21 cellular contexts compared by ENCODE assay signal in genomic region chr19:32945260-32945659, GRCh38. TPM values are rescaled to one million over a fixed set of nuclear protein-coding genes. Genes with fewer than 3 reads are reported as not detected.
DNase-seq lines count a peak whose midpoint lies in the region; ATAC-seq, FAIRE-seq and TF ChIP-seq lines count a peak whose summit lies in the region.
"Had no signal": no experiment of that assay in that cellular context is flagged by ENCODE, and none has a peak within 500 bp of the region (broad histone marks: within the 10 kb centered on the region; RNA-seq: fewer than 3 reads in every experiment).

No MANE protein-coding gene starts in this region.

- H3K27ac Mint-ChIP-seq in GM23338 (no peak overlapping the region), endodermal cell (no peak overlapping the region)
- H3K27ac Mint-ChIP-seq: IgD-negative memory B cell; T-cell; T-helper 2 cell treated with Interferon-gamma antibody and Interleukin-4, amounts not matched to agents 5 μg/mL and 100 μg/mL, for 36 hours had no signal

- no peaks in the 10 kb centered on the region for H3K9me2 ChIP-seq in GM23338 (ENCODE audit: insufficient read depth)

- H3K36me3 Mint-ChIP-seq in GM23338 (ENCODE audit: low read depth) (peaks cover 28% of the 10 kb centered on the region), endodermal cell (ENCODE audit: low read depth) (peaks cover 63% of the 10 kb centered on the region)

- 80% methylated on average over 3 of the region's 3 CpGs for WGBS in A549 (ENCODE audit: missing lambda C conversion rate)
- 52 to 58% methylated on average over 3 of the region's 3 CpGs for WGBS in endodermal cell (ENCODE audit: insufficient coverage in 1 of 2, insufficient read length in 1 of 2), 2 experiments

- no peak for DNase-seq in A549 (ENCODE audit: low read depth in 1 of 2, low spot score in 1 of 2)
- DNase-seq in GM23338 (ENCODE audit: low spot score), result peak; percentile 14
- DNase-seq in NCI-H510A (lab: John Stamatoyannopoulos, UW), result peak; percentile 29
- no peak for DNase-seq in endodermal cell
- no peak for DNase-seq in left lobe of liver (ENCODE audit: low spot score)
- DNase-seq in stimulated activated naive CD4-positive, alpha-beta T cell treated with Interleukin-2 at 50 U/mL for 16 hours (lab: John Stamatoyannopoulos, UW), result no peak
- DNase-seq: BE2C; COR-L47; Kasumi-1; NCI-H1694 treated with DMSO at 0.1 percent for 48 hours; NCI-H2081 treated with DMSO at 0.1 percent for 48 hours; NCI-H446 treated with DMSO at 0.1 percent for 48 hours; NK-92 treated with Interleukin-12 subunit alpha and Interleukin-12 subunit beta, amount 100 ng/mL, for 24 hours; SIG-M5; T-cell had no signal

- no peak overlapping the region for H2AFZ ChIP-seq in GM23338

- TF ChIP-seq CTCF in A549 (IDR thresholded peaks at IDR 0.05), result no peak
- TF ChIP-seq CTCF in GM23338 (conservative IDR thresholded peaks at IDR 0.05; ENCODE audit: low read depth in 2 of 2), result 0 out of 4 replicates have a peak, but pooled peaks of 1 of the 2 experiments have one; percentile 12
- peak; percentile 20 for TF ChIP-seq CTCF in endodermal cell (conservative IDR thresholded peaks at IDR 0.05)

- H3K4me3 ChIP-seq in A549, result no peak overlapping the region
- no peak overlapping the region for H3K4me3 ChIP-seq in GM23338
- H3K4me3 ChIP-seq in endodermal cell (ENCODE audit: low read length), result no peak overlapping the region

- H3K79me2 ChIP-seq in GM23338 (replicated peaks; ENCODE audit: insufficient read depth), result no peaks in the 10 kb centered on the region

- H3K27ac ChIP-seq in A549, result no peak overlapping the region
- no peak overlapping the region for H3K27ac ChIP-seq in GM23338 (ENCODE audit: low read depth)
- H3K27ac ChIP-seq in endodermal cell (ENCODE audit: low read depth, low read length), result no peak overlapping the region
- H3K27ac ChIP-seq: RWPE1 had no signal

- peak; percentile 48 to 53; a peak in 4 of 6 replicates for ATAC-seq in A549
- ATAC-seq in GM23338, result peak; percentile 52
- ATAC-seq in left lobe of liver, result no peak
- no peak for ATAC-seq in GM19463 (IDR thresholded peaks at IDR 0.05; ENCODE audit: unreplicated experiment)
- ATAC-seq: SK-N-SH treated with all-trans-retinoic acid at 6 μM for 48 hours, T-cell had no signal

- no peak for FAIRE-seq in A549 (lab: Jason Lieb, UNC)
- FAIRE-seq: GM12891 had no signal

- no peak for TF ChIP-seq RAD21 in A549 (conservative IDR thresholded peaks at IDR 0.05 in 1 of 2, IDR thresholded peaks at IDR 0.05 in 1 of 2)

- no peaks in the 10 kb centered on the region; the same call in 1 of the 2 replicates for H4K20me1 ChIP-seq in GM23338 (replicated peaks; ENCODE audit: insufficient read depth)

- H3K4me1 Mint-ChIP-seq in GM23338 (no peaks in the 10 kb centered on the region), endodermal cell (no peaks in the 10 kb centered on the region)
- H3K4me1 Mint-ChIP-seq: IgD-negative memory B cell, T-cell had no signal

- H3K36me3 ChIP-seq in GM23338 (ENCODE audit: insufficient read depth), result peaks cover 5% of the 10 kb centered on the region
- peaks cover 37% of the 10 kb centered on the region for H3K36me3 ChIP-seq in endodermal cell (ENCODE audit: control insufficient read depth, insufficient read depth, low read length)

- H3K9me3 ChIP-seq in A549 (no peaks in the 10 kb centered on the region), endodermal cell (ENCODE audit: control insufficient read depth, low read length) (no peaks in the 10 kb centered on the region)
- H3K9me3 ChIP-seq: BE2C had no signal

- no peaks in the 10 kb centered on the region for H3K9me3 Mint-ChIP-seq in GM23338
- H3K9me3 Mint-ChIP-seq in endodermal cell, result no peaks in the 10 kb centered on the region
- H3K9me3 Mint-ChIP-seq: T-helper 2 cell treated with Interferon-gamma antibody and Interleukin-4, amounts not matched to agents 5 μg/mL and 100 μg/mL, for 36 hours had no signal

- H3F3A ChIP-seq in GM23338 (replicated peaks; ENCODE audit: low read depth), result no peaks in the 10 kb centered on the region

- no peak overlapping the region for H3K9ac ChIP-seq in endodermal cell (ENCODE audit: extremely low read depth, low read length, poor library complexity, severe bottlenecking)

- no peak overlapping the region for H3K4me3 Mint-ChIP-seq in GM23338
- H3K4me3 Mint-ChIP-seq in endodermal cell, result no peak overlapping the region
- H3K4me3 Mint-ChIP-seq: IgD-negative memory B cell; T-cell; T-helper 2 cell treated with Interferon-gamma antibody and Interleukin-4, amounts not matched to agents 5 μg/mL and 100 μg/mL, for 36 hours had no signal

- TF ChIP-seq POLR2A in A549 (IDR thresholded peaks at IDR 0.05; ENCODE audit: low read length), result no peak

- POLR2A ChIA-PET in A549 (lab: Yijun Ruan, JAX), result interaction anchor here (0.5 to 0.6 kb wide), 2 partner anchors 26 to 176 kb away, joined by 3 to 5 read pairs; no protein-coding TSS in a partner anchor

- CTCF ChIA-PET in A549 (lab: Yijun Ruan, JAX), result interaction anchor here (0.7 to 1.9 kb wide), 10 partner anchors 10 to 239 kb away, joined by 3 to 8 read pairs (median 4); partner anchors contain the start of gene CEP89

- H3K4me2 ChIP-seq in A549 (no peak overlapping the region), GM23338 (no peak overlapping the region)

- H3K4me1 ChIP-seq in A549 (no peaks in the 10 kb centered on the region), GM23338 (ENCODE audit: insufficient read depth) (no peaks in the 10 kb centered on the region), endodermal cell (ENCODE audit: control insufficient read depth, insufficient read depth, low read length) (no peaks in the 10 kb centered on the region)
- H3K4me1 ChIP-seq: BE2C had no signal

- H3K27me3 ChIP-seq in GM23338 (ENCODE audit: insufficient read depth), result no peaks in the 10 kb centered on the region
- no peaks in the 10 kb centered on the region for H3K27me3 ChIP-seq in endodermal cell (ENCODE audit: control insufficient read depth, insufficient read depth, low read length, poor library complexity, severe bottlenecking)
- H3K27me3 ChIP-seq: BE2C had no signal

- TF ChIP-seq EP300 in A549 (IDR thresholded peaks at IDR 0.05), result no peak

- H3K27me3 Mint-ChIP-seq in GM23338 (ENCODE audit: insufficient read depth, low read depth, poor library complexity) (peaks cover 2% of the 10 kb centered on the region), endodermal cell (ENCODE audit: insufficient read depth) (no peaks in the 10 kb centered on the region)
- H3K27me3 Mint-ChIP-seq: IgD-negative memory B cell, T-cell had no signal

TF ChIP-seq in A549, 52 proteins besides CTCF, POLR2A, EP300 and RAD21 (continues in another document):
- TF ChIP-seq MAZ (IDR thresholded peaks at IDR 0.05; ENCODE audit: borderline replicate concordance, low read depth, low read length) (no peak), PHF8 (IDR thresholded peaks at IDR 0.05; ENCODE audit: borderline replicate concordance, low read depth) (no peak)

TF ChIP-seq in GM23338, 12 proteins besides CTCF, POLR2A, EP300 and RAD21 (continues in another document):
- TF ChIP-seq EZH2phosphoT487 (IDR thresholded peaks at IDR 0.05; ENCODE audit: unreplicated experiment) (no peak), ETS1 (IDR thresholded peaks at IDR 0.05) (no peak)

RNA-seq across cellular contexts. Expression of gene CEP89, which starts 26.5 kb away (rescaled TPM):
- 31.5 and 45.3 TPM in 2 replicates for polyA plus RNA-seq in A549 (2011; rRNA removed)
- polyA plus RNA-seq in A549 (2012; cell fraction: cytosol; rRNA removed), result 41.5 and 44.3 TPM in 2 replicates
- polyA plus RNA-seq in A549 (2012; cell fraction: nucleus; rRNA removed), result 50.8 and 61.9 TPM in 2 replicates
- polyA plus RNA-seq in A549 (2017; fragmentation: RNase III; extraction: RNeasy Plus Mini Kit Qiagen cat#74134 plus additional on column Dnase treatment), result 38.4 to 42.2 TPM (median 41.3 TPM) in 3 replicates
- 65.3 and 74.0 TPM in 2 replicates for polyA minus RNA-seq in A549 (2011; rRNA and poly(A)+ RNA removed)
- 13.4 and 17.7 TPM in 2 replicates for total RNA-seq in GM23338 (2014; rRNA removed; shearing (Covaris generic))
- polyA plus RNA-seq in GM23338 (2016; fragmentation: Nextera tagmentation; extraction: Ambion mirVana), result 16.6 and 17.5 TPM in 2 replicates
- total RNA-seq in endodermal cell, result 10 to 100 TPM; 35.6 to 40.4 TPM
- 25.6 TPM for polyA plus RNA-seq in endodermal cell (2013, experiment 1 of 2)
- polyA plus RNA-seq in endodermal cell (2013, experiment 2 of 2), result 26.5 TPM
- total RNA-seq in left lobe of liver, result 4.6 TPM

RNA-seq across cellular contexts. Expression of gene FAAP24, which starts 26.8 kb away (rescaled TPM):
- 14.4 and 15.9 TPM in 2 replicates for polyA plus RNA-seq in A549 (2011; rRNA removed)
- polyA plus RNA-seq in A549 (2012; cell fraction: cytosol; rRNA removed), result 13.1 and 15.9 TPM in 2 replicates
- polyA plus RNA-seq in A549 (2012; cell fraction: nucleus; rRNA removed), result 4.0 and 4.4 TPM in 2 replicates
- polyA plus RNA-seq in A549 (2017; fragmentation: RNase III; extraction: RNeasy Plus Mini Kit Qiagen cat#74134 plus additional on column Dnase treatment), result 14.2 to 15.1 TPM (median 15.0 TPM) in 3 replicates
- 10.1 and 14.6 TPM in 2 replicates for polyA minus RNA-seq in A549 (2011; rRNA and poly(A)+ RNA removed)
- 1.6 and 3.2 TPM in 2 replicates for total RNA-seq in GM23338 (2014; rRNA removed; shearing (Covaris generic))
- 2.9 and 3.1 TPM in 2 replicates for polyA plus RNA-seq in GM23338 (2016; fragmentation: Nextera tagmentation; extraction: Ambion mirVana)
- 1 to 10 TPM; 4.6 to 5.4 TPM for total RNA-seq in endodermal cell
- 3.8 TPM for polyA plus RNA-seq in endodermal cell (2013, experiment 1 of 2)
- 5.6 TPM for polyA plus RNA-seq in endodermal cell (2013, experiment 2 of 2)
- 1.1 TPM for total RNA-seq in left lobe of liver

Comparison
In these comparisons a context has a peak if more than half of its experiments do, and no peak if none do; other contexts are left out.
1. ATAC-seq: peak in A549 (2 of 2) and GM23338 (single experiment); none in left lobe of liver (single experiment) and GM19463 (single experiment).
2. DNase-seq: peak in GM23338 (single experiment) and NCI-H510A (single experiment); none in A549 (0 of 2), endodermal cell (single experiment), left lobe of liver (single experiment) and stimulated activated naive CD4-positive, alpha-beta T cell treated with Interleukin-2 at 50 U/mL for 16 hours (single experiment).